Comparison of ENCODE assay signal across 23 cellular contexts in genomic region chr1:146020058-146020738, GRCh38. TPM values are rescaled to one million over a fixed set of nuclear protein-coding genes. Genes with fewer than 3 reads are reported as not detected.
A peak's percentile ranks its signal among the peaks of the same experiment; 100 is the strongest.
DNase-seq lines count a peak whose midpoint lies in the region; ATAC-seq and TF ChIP-seq lines count a peak whose summit lies in the region.
"Had no signal": no experiment of that assay in that cellular context is flagged by ENCODE, and none has a peak within 500 bp of the region (broad histone marks: within the 10 kb centered on the region; RNA-seq: fewer than 3 reads in every experiment).

No MANE protein-coding gene starts in this region.

- H3K9me3 Mint-ChIP-seq in stimulated activated effector memory CD8-positive, alpha-beta T cell treated with anti-CD3 and anti-CD28 coated beads, Interleukin-12 subunit alpha, Interleukin-12 subunit beta, amount 100 ng/mL, for 72 hours: no peaks in the 10 kb centered on the region
- H3K9me3 Mint-ChIP-seq: T-helper 2 cell treated with Interferon-gamma antibody and Interleukin-4, amounts not matched to agents 5 μg/mL and 100 μg/mL, for 36 hours had no signal

- intact Hi-C loops in heart left ventricle (cut with DNase I): no loop called here
- intact Hi-C loops in Right ventricle myocardium superior (cut with DNase I): no loop called here
- intact Hi-C loops in left colon (cut with DNase I, micrococcal nuclease): no loop called here
- intact Hi-C loops in sciatic nerve (cut with DNase I): no loop called here

- H3K27ac ChIP-seq in heart left ventricle: peak overlapping the region in 7 of 12 donors; percentile 66 to 92 (median 79)
- H3K27ac ChIP-seq: neutrophil, skin epidermis, vagina had no signal

- DNase-seq in heart left ventricle: no peak
- DNase-seq in Right ventricle myocardium superior: no peak
- peak; percentile 56 for DNase-seq in SKM-1 treated with dmso at 0.1 percent for 144 hours (lab: John Stamatoyannopoulos, UW; ENCODE audit: unreplicated experiment)
- DNase-seq in left colon: no peak
- no peak for DNase-seq in stimulated activated effector memory CD8-positive, alpha-beta T cell treated with anti-CD3 and anti-CD28 coated beads, Interleukin-12 subunit alpha, Interleukin-12 subunit beta, amount 100 ng/mL, for 72 hours (ENCODE audit: low spot score in 2 of 2)
- no peak for DNase-seq in sciatic nerve (ENCODE audit: low spot score)
- DNase-seq: activated CD4-positive, alpha-beta T cell treated with anti-CD3 and anti-CD28 coated beads for 4 hours; activated T-cell treated with anti-CD3 and anti-CD28 coated beads, Interleukin-2, amount 50 U/mL, for 48 hours; central memory CD4-positive, alpha-beta T cell; foreskin fibroblast; NCI-H1092; NCI-H774; stimulated activated naive CD4-positive, alpha-beta T cell had no signal

- H3K4me3 ChIP-seq in heart left ventricle: peak overlapping the region in 7 of 12 donors; percentile 40 to 55 (median 47)
- H3K4me3 ChIP-seq: GM12878, HAP-1 had no signal

- WGBS in heart left ventricle, 4 donors: 91 to 96% (median 93%) methylated on average over 3 of the region's 3 CpGs

- H3K36me3 Mint-ChIP-seq in stimulated activated effector memory CD8-positive, alpha-beta T cell treated with anti-CD3 and anti-CD28 coated beads, Interleukin-12 subunit alpha, Interleukin-12 subunit beta, amount 100 ng/mL, for 72 hours: no peaks in the 10 kb centered on the region

- peak overlapping the region; percentile 7 for H3K4me3 Mint-ChIP-seq in stimulated activated effector memory CD8-positive, alpha-beta T cell treated with anti-CD3 and anti-CD28 coated beads, Interleukin-12 subunit alpha, Interleukin-12 subunit beta, amount 100 ng/mL, for 72 hours
- H3K4me3 Mint-ChIP-seq: T-helper 2 cell treated with Interferon-gamma antibody and Interleukin-4, amounts not matched to agents 5 μg/mL and 100 μg/mL, for 36 hours had no signal

- peaks cover 10% of the 10 kb centered on the region for H3K4me1 Mint-ChIP-seq in stimulated activated effector memory CD8-positive, alpha-beta T cell treated with anti-CD3 and anti-CD28 coated beads, Interleukin-12 subunit alpha, Interleukin-12 subunit beta, amount 100 ng/mL, for 72 hours

- ATAC-seq in heart left ventricle (peak in 3 of 4 donors; percentile 10 to 51 (median 32)), Right ventricle myocardium superior (ENCODE audit: poor library complexity) (no peak), left colon (peak; percentile 60), GM21576 (IDR thresholded peaks at IDR 0.05; ENCODE audit: unreplicated experiment) (no peak), sciatic nerve (no peak), HG02884 (IDR thresholded peaks at IDR 0.05; ENCODE audit: unreplicated experiment) (no peak)
- no peak for ATAC-seq in stimulated activated effector memory CD8-positive, alpha-beta T cell treated with anti-CD3 and anti-CD28 coated beads, Interleukin-12 subunit alpha, Interleukin-12 subunit beta, amount 100 ng/mL, for 72 hours
- ATAC-seq: GM12878 had no signal

- H3K36me3 ChIP-seq in heart left ventricle: peaks cover 0 to 4% (median 0%) of the 10 kb centered on the region in 9 donors
- H3K36me3 ChIP-seq: HAP-1, neutrophil, vagina had no signal

- TF ChIP-seq CTCF in heart left ventricle (IDR thresholded peaks at IDR 0.05): no peak

- H3K4me1 ChIP-seq in heart left ventricle: peaks cover 0 to 22% (median 5%) of the 10 kb centered on the region in 12 donors

- H3K9me3 ChIP-seq in heart left ventricle: no peaks in the 10 kb centered on the region
- H3K9me3 ChIP-seq: HAP-1, neutrophil, vagina had no signal

- H3K27me3 ChIP-seq in heart left ventricle: peaks cover 0 to 25% (median 0%) of the 10 kb centered on the region in 9 donors
- H3K27me3 ChIP-seq: vagina had no signal

- H3K27ac Mint-ChIP-seq in stimulated activated effector memory CD8-positive, alpha-beta T cell treated with anti-CD3 and anti-CD28 coated beads, Interleukin-12 subunit alpha, Interleukin-12 subunit beta, amount 100 ng/mL, for 72 hours: no peak overlapping the region
- H3K27ac Mint-ChIP-seq: T-helper 2 cell treated with Interferon-gamma antibody and Interleukin-4, amounts not matched to agents 5 μg/mL and 100 μg/mL, for 36 hours had no signal

- no peak for TF ChIP-seq POLR2A in heart left ventricle (IDR thresholded peaks at IDR 0.05)

RNA-seq across cellular contexts. Expression of gene HJV, which starts 1.3 kb away (rescaled TPM):
- total RNA-seq in heart left ventricle (100 to 1,000 TPM in 3 of 9 donors, 10 to 100 TPM in 6; 21.8 to 125 (median 79.5) TPM), Right ventricle myocardium superior (88.1 TPM), left colon (not detected), sciatic nerve (not detected)
- polyA plus RNA-seq in heart left ventricle: 10 to 100 TPM in 1 of 2 donors, under 1 TPM in 1; 0.62 to 37.7 TPM
- total RNA-seq: G401, GM12878, vagina had no signal
- polyA plus RNA-seq: AG04450, GM12878 had no signal

RNA-seq across cellular contexts. Expression of gene TXNIP, which starts 23.8 kb away (rescaled TPM):
- total RNA-seq in heart left ventricle (1,000 to 10,000 TPM in 4 of 9 donors, 100 to 1,000 TPM in 5; 489 to 1,925 (median 1,000) TPM), Right ventricle myocardium superior (980 TPM), left colon (100 to 1,000 TPM; 550 to 720 TPM), sciatic nerve (609 TPM)
- polyA plus RNA-seq in heart left ventricle: 100 to 1,000 TPM; 222 to 597 TPM

RNA-seq across cellular contexts. Expression of gene POLR3GL, which starts 55.7 kb away (rescaled TPM):
- total RNA-seq in heart left ventricle (10 to 100 TPM; 30.2 to 45.7 (median 36.0) TPM), Right ventricle myocardium superior (49.2 TPM), left colon (10 to 100 TPM; 13.6 to 17.0 TPM), sciatic nerve (22.3 TPM)
- 10 to 100 TPM; 45.8 to 69.4 TPM for polyA plus RNA-seq in heart left ventricle

RNA-seq across cellular contexts. Expression of gene ANKRD34A, which starts 55.8 kb away (rescaled TPM):
- total RNA-seq in heart left ventricle: 1 to 10 TPM; 1.0 to 3.5 (median 1.7) TPM
- polyA plus RNA-seq in heart left ventricle: 1 to 10 TPM in 1 of 2 donors, under 1 TPM in 1; 0.65 to 1.9 TPM
- 0.59 TPM for total RNA-seq in Right ventricle myocardium superior
- under 1 TPM; 0.27 to 0.42 TPM for total RNA-seq in left colon
- 1.2 TPM for total RNA-seq in sciatic nerve

Comparison
In these comparisons a context has a peak if more than half of its experiments do, and no peak if none do; other contexts are left out.
1. ATAC-seq: peak in heart left ventricle (3 of 4) and left colon (single experiment); none in Right ventricle myocardium superior (single experiment), stimulated activated effector memory CD8-positive, alpha-beta T cell treated with anti-CD3 and anti-CD28 coated beads, Interleukin-12 subunit alpha, Interleukin-12 subunit beta, amount 100 ng/mL, for 72 hours (single experiment), GM21576 (single experiment), sciatic nerve (single experiment) and HG02884 (single experiment).
2. RNA of gene HJV, which starts 1.3 kb away (total RNA-seq): 88.1 TPM in Right ventricle myocardium superior (single experiment) and 21.8 to 125 TPM in heart left ventricle; not detected in sciatic nerve (single experiment) and not detected in left colon; every median in the first group is over 10 times any median in the second.